ENCODE assay signal across 10 cellular contexts in the genomic region with DNA sequence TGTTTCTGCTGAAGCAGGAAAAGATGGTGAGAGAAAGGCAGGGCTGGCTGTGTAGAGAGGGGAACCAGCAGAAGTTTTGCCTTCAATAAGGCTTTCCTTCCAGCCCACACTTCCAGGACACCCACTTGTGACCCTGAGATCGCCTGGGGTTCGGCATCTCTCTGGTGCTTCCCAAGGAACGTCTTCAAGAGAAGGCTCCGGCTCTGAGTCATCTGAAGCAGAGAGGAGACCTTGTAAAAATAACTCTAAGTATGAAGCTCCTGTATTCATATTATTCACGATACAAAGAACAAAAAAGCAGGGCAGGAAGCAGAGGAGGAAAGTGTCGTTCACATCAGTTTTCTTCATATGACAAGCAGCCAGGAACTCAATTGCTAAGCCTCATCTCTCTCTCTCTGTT.
DNase-seq lines count a peak whose midpoint lies in the region; ATAC-seq and TF ChIP-seq lines count a peak whose summit lies in the region.
"Had no signal": no experiment of that assay in that cellular context is flagged by ENCODE, and none has a peak within 500 bp of the region (broad histone marks: within the 10 kb centered on the region; RNA-seq: fewer than 3 reads in every experiment).

No MANE protein-coding gene starts in this region.

- no peak for TF ChIP-seq POLR2A in Peyer's patch (IDR thresholded peaks at IDR 0.05)
- no peak for TF ChIP-seq POLR2A in esophagus muscularis mucosa (IDR thresholded peaks at IDR 0.05; ENCODE audit: low read depth)

- H3K9me3 ChIP-seq in Peyer's patch (no peaks in the 10 kb centered on the region), esophagus muscularis mucosa (no peaks in the 10 kb centered on the region), BE2C (no peaks in the 10 kb centered on the region; the same call in 1 of the 2 replicates)

- no peak for ATAC-seq in GM18858 (IDR thresholded peaks at IDR 0.05; ENCODE audit: unreplicated experiment)

- 54% methylated on average over 6 of the region's 6 CpGs for WGBS in esophagus muscularis mucosa

- H3K4me1 ChIP-seq in Peyer's patch (peaks cover 0 to 38% (median 8%) of the 10 kb centered on the region in 4 donors), esophagus muscularis mucosa (peaks cover 10 to 24% (median 18%) of the 10 kb centered on the region in 4 donors), BE2C (no peaks in the 10 kb centered on the region; the same call in 1 of the 2 replicates)

- DNase-seq in EH (ENCODE audit: low read depth) (peak; percentile 92), Peyer's patch (no peak), esophagus muscularis mucosa (ENCODE audit: extremely low spot score) (no peak), putamen (ENCODE audit: low spot score) (peak; percentile 77), HK-2 (ENCODE audit: unreplicated experiment) (no peak), BE2C (no peak)
- DNase-seq in NK-92 treated with Interleukin-12 subunit alpha and Interleukin-12 subunit beta, amount 100 ng/mL, for 24 hours (lab: John Stamatoyannopoulos, UW) = no peak
- DNase-seq: NCI-H226 had no signal

- H3K27me3 ChIP-seq in Peyer's patch (no peaks in the 10 kb centered on the region), esophagus muscularis mucosa (no peaks in the 10 kb centered on the region), BE2C (no peaks in the 10 kb centered on the region)

- peak overlapping the region in 3 of 4 donors; percentile 22 to 72 (median 66) for H3K27ac ChIP-seq in Peyer's patch
- peak overlapping the region in 3 of 4 donors; percentile 14 to 44 (median 27) for H3K27ac ChIP-seq in esophagus muscularis mucosa (replicated peaks in 1 of 4)

- H3K36me3 ChIP-seq in Peyer's patch = no peaks in the 10 kb centered on the region
- H3K36me3 ChIP-seq in esophagus muscularis mucosa = peaks cover 0 to 4% (median 0%) of the 10 kb centered on the region in 4 donors
- H3K36me3 ChIP-seq in BE2C = peaks cover 2% of the 10 kb centered on the region; the same call in 1 of the 2 replicates

- no peak for TF ChIP-seq EP300 in esophagus muscularis mucosa (IDR thresholded peaks at IDR 0.05)

- intact Hi-C loops in esophagus muscularis mucosa (cut with DNase I) = no loop called here

- H3K4me3 ChIP-seq in Peyer's patch = no peak overlapping the region
- H3K4me3 ChIP-seq in esophagus muscularis mucosa = no peak overlapping the region
- no peak overlapping the region for H3K4me3 ChIP-seq in BE2C (ENCODE audit: low read depth, low read length)
- H3K4me3 ChIP-seq: skin epidermis had no signal

- TF ChIP-seq CTCF in Peyer's patch (IDR thresholded peaks at IDR 0.05) (no peak), esophagus muscularis mucosa (IDR thresholded peaks at IDR 0.05) (no peak), BE2C (IDR thresholded peaks at IDR 0.05; ENCODE audit: low read depth, low read length) (no peak)

Comparison
In these comparisons a context has a peak if more than half of its experiments do, and no peak if none do; other contexts are left out.
1. DNase-seq: peak in EH (single experiment) and putamen (single experiment); none in Peyer's patch (0 of 3), esophagus muscularis mucosa (single experiment), HK-2 (single experiment), BE2C (single experiment) and NK-92 treated with Interleukin-12 subunit alpha and Interleukin-12 subunit beta, amount 100 ng/mL, for 24 hours (single experiment).